In the genomic region with DNA sequence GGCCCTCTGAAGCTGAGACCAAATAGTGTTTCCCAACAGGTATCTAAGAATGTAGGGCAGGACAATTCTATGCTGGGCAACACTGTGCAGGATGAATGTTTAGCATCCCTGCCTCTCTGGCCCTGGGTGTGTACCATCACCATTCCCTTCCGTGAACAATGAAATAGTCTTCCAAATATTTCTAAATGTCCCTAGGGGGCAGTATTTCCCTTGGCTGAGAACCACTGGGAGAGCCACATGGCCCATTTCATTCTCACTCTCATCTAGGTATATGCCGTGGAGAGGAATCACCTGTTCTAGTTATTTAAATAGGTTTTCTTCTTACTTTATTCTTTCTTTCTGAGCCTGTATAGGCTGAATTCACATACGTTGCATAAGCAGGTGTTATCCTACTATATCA, we compare ENCODE assay signal across 9 cellular contexts.
DNase-seq lines count a peak whose midpoint lies in the region; ATAC-seq and TF ChIP-seq lines count a peak whose summit lies in the region.
"Had no signal": no experiment of that assay in that cellular context is flagged by ENCODE, and none has a peak within 500 bp of the region (broad histone marks: within the 10 kb centered on the region; RNA-seq: fewer than 3 reads in every experiment).

No MANE protein-coding gene starts in this region.

- RAD21 ChIA-PET in HCT116 (lab: Charles Lee; ENCODE audit: low non-redundant PET in 1 of 2, low total read pairs in 2 of 2, uncharacterized antibody in 2 of 2, unreplicated experiment in 2 of 2), result no interaction called here

- H3K27me3 ChIP-seq in HCT116 (ENCODE audit: insufficient read depth, low read length), result peaks cover 7% of the 10 kb centered on the region; the same call in 1 of the 2 replicates
- no peaks in the 10 kb centered on the region for H3K27me3 ChIP-seq in NT2/D1 (ENCODE audit: insufficient read depth, insufficient read length)

- H3K4me1 Mint-ChIP-seq in activated CD4-positive, alpha-beta T cell treated with anti-CD3 and anti-CD28 coated beads, Interleukin-2, amount 10 ng/mL, durations not matched to agents 24 days and 14 days, result no peaks in the 10 kb centered on the region

- no peaks in the 10 kb centered on the region for H3K9me3 Mint-ChIP-seq in activated CD4-positive, alpha-beta T cell treated with anti-CD3 and anti-CD28 coated beads, Interleukin-2, amount 10 ng/mL, durations not matched to agents 24 days and 14 days

- no peak overlapping the region for H3K27ac Mint-ChIP-seq in activated CD4-positive, alpha-beta T cell treated with anti-CD3 and anti-CD28 coated beads, Interleukin-2, amount 10 ng/mL, durations not matched to agents 24 days and 14 days

- no peak overlapping the region for H2AFZ ChIP-seq in HCT116 (ENCODE audit: low read depth, low read length, poor library complexity, severe bottlenecking)

- intact Hi-C loops in HCT116 (cut with micrococcal nuclease), result no loop called here
- intact Hi-C loops in activated CD4-positive, alpha-beta T cell treated with anti-CD3 and anti-CD28 coated beads, Interleukin-2, amount 10 ng/mL, durations not matched to agents 24 days and 14 days (cut with micrococcal nuclease), result no loop called here

- BruUV-seq in HCT116 (replicated peaks; lab: Mats Ljungman, UMichigan), result no TSS peak

- H3K9me3 ChIP-seq in HCT116 (ENCODE audit: control insufficient read depth in 1 of 2, insufficient read depth in 1 of 2, low read depth in 1 of 2, low read length in 2 of 2), result 0 out of 4 replicates have a peak, but pooled peaks cover 0 to 4% of the 10 kb centered on the region in 2 experiments
- H3K9me3 ChIP-seq in NT2/D1 (ENCODE audit: insufficient read depth, low read length), result no peaks in the 10 kb centered on the region

- CTCF ChIA-PET in HCT116 (lab: Charles Lee), result no interaction called here

- TF ChIP-seq CTCF in HCT116 (IDR thresholded peaks at IDR 0.05 in 2 of 3, conservative IDR thresholded peaks at IDR 0.05 in 1 of 3; ENCODE audit: borderline replicate concordance in 1 of 3, insufficient read depth in 1 of 3, low read depth in 2 of 3, low read length in 2 of 3), result peak; percentile 25 to 53 (median 34); a peak in 4 of 6 replicates

- H3K4me1 ChIP-seq in HCT116 (ENCODE audit: control insufficient read depth in 1 of 2, insufficient read depth in 2 of 2, low read length in 2 of 2), result no peaks in the 10 kb centered on the region
- no peaks in the 10 kb centered on the region for H3K4me1 ChIP-seq in NT2/D1 (ENCODE audit: insufficient read depth, insufficient read length)

- in situ Hi-C loops in ACHN (cut with HindIII; ENCODE audit: low pct_ligation_motif_present, low pct_unique_long_range_greater_than_20kb, low sequenced_read_pairs), result no loop called here

- POLR2A ChIA-PET in HCT116 (lab: Charles Lee), result no interaction called here

- H3K9me2 ChIP-seq in HCT116 (ENCODE audit: insufficient read depth), result no peaks in the 10 kb centered on the region

- no peak overlapping the region for H3K4me3 ChIP-seq in HCT116 (replicated peaks in 1 of 2; ENCODE audit: low read depth in 1 of 2, low read length in 2 of 2)
- H3K4me3 ChIP-seq in NT2/D1 (ENCODE audit: insufficient read length, low read depth), result no peak overlapping the region

- no peaks in the 10 kb centered on the region for H3K36me3 Mint-ChIP-seq in activated CD4-positive, alpha-beta T cell treated with anti-CD3 and anti-CD28 coated beads, Interleukin-2, amount 10 ng/mL, durations not matched to agents 24 days and 14 days (ENCODE audit: low read depth)

- H3K79me2 ChIP-seq in HCT116 (ENCODE audit: insufficient read depth, low read length), result no peaks in the 10 kb centered on the region

- no peaks in the 10 kb centered on the region for H3K36me3 ChIP-seq in HCT116 (ENCODE audit: control insufficient read depth in 1 of 2, insufficient read depth in 2 of 2, low read length in 2 of 2)
- H3K36me3 ChIP-seq in NT2/D1 (ENCODE audit: insufficient read depth, insufficient read length, low read length), result no peaks in the 10 kb centered on the region

- TF ChIP-seq POLR2A in HCT116 (IDR thresholded peaks at IDR 0.05; ENCODE audit: borderline replicate concordance, extremely low read depth, insufficient read depth, insufficient read length), result no peak

- no peak overlapping the region for H3K4me3 Mint-ChIP-seq in activated CD4-positive, alpha-beta T cell treated with anti-CD3 and anti-CD28 coated beads, Interleukin-2, amount 10 ng/mL, durations not matched to agents 24 days and 14 days

- no peaks in the 10 kb centered on the region for H4K20me1 ChIP-seq in HCT116 (ENCODE audit: insufficient read depth)

- ATAC-seq in HCT116, result peak; percentile 72
- ATAC-seq in GM21576 (IDR thresholded peaks at IDR 0.05; ENCODE audit: unreplicated experiment), result no peak

- TF ChIP-seq RAD21 in HCT116 (IDR thresholded peaks at IDR 0.05; ENCODE audit: low read depth), result peak; percentile 58

- H3K9ac ChIP-seq in HCT116 (ENCODE audit: low read length) (no peak overlapping the region), NT2/D1 (ENCODE audit: insufficient read length, low read depth) (no peak overlapping the region)

- DNase-seq in ACHN (peak; percentile 46), HCT116 (ENCODE audit: low read depth, low spot score) (peak; percentile 6), NT2/D1 (ENCODE audit: low read depth, low spot score) (peak; percentile 13), globus pallidus (ENCODE audit: low spot score) (peak; percentile 16), dedifferentiated amniotic fluid mesenchymal stem cell (ENCODE audit: extremely low spot score) (no peak)
- no peak for DNase-seq in stimulated activated naive CD4-positive, alpha-beta T cell treated with Interleukin-2 at 50 U/mL for 16 hours (lab: John Stamatoyannopoulos, UW)
- no peak for DNase-seq in activated CD4-positive, alpha-beta T cell treated with anti-CD3 and anti-CD28 coated beads, Interleukin-2, amount 10 ng/mL, durations not matched to agents 24 days and 14 days
- DNase-seq: occipital lobe had no signal

- no peaks in the 10 kb centered on the region for H3K27me3 Mint-ChIP-seq in activated CD4-positive, alpha-beta T cell treated with anti-CD3 and anti-CD28 coated beads, Interleukin-2, amount 10 ng/mL, durations not matched to agents 24 days and 14 days

- H3K4me2 ChIP-seq in HCT116 (ENCODE audit: low read length), result no peak overlapping the region

- H3K27ac ChIP-seq in HCT116 (ENCODE audit: low read depth, low read length), result no peak overlapping the region

TF ChIP-seq in HCT116, 20 proteins besides CTCF, POLR2A, EP300 and RAD21 (continues in another document):
- TF ChIP-seq, protein P1, sequence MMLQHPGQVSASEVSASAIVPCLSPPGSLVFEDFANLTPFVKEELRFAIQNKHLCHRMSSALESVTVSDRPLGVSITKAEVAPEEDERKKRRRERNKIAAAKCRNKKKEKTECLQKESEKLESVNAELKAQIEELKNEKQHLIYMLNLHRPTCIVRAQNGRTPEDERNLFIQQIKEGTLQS (IDR thresholded peaks at IDR 0.05), result no peak
- TF ChIP-seq, protein P2, sequence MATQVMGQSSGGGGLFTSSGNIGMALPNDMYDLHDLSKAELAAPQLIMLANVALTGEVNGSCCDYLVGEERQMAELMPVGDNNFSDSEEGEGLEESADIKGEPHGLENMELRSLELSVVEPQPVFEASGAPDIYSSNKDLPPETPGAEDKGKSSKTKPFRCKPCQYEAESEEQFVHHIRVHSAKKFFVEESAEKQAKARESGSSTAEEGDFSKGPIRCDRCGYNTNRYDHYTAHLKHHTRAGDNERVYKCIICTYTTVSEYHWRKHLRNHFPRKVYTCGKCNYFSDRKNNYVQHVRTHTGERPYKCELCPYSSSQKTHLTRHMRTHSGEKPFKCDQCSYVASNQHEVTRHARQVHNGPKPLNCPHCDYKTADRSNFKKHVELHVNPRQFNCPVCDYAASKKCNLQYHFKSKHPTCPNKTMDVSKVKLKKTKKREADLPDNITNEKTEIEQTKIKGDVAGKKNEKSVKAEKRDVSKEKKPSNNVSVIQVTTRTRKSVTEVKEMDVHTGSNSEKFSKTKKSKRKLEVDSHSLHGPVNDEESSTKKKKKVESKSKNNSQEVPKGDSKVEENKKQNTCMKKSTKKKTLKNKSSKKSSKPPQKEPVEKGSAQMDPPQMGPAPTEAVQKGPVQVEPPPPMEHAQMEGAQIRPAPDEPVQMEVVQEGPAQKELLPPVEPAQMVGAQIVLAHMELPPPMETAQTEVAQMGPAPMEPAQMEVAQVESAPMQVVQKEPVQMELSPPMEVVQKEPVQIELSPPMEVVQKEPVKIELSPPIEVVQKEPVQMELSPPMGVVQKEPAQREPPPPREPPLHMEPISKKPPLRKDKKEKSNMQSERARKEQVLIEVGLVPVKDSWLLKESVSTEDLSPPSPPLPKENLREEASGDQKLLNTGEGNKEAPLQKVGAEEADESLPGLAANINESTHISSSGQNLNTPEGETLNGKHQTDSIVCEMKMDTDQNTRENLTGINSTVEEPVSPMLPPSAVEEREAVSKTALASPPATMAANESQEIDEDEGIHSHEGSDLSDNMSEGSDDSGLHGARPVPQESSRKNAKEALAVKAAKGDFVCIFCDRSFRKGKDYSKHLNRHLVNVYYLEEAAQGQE (IDR thresholded peaks at IDR 0.05; ENCODE audit: low read depth), result no peak
- TF ChIP-seq, protein P3, sequence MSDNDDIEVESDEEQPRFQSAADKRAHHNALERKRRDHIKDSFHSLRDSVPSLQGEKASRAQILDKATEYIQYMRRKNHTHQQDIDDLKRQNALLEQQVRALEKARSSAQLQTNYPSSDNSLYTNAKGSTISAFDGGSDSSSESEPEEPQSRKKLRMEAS (IDR thresholded peaks at IDR 0.05), result no peak
- TF ChIP-seq, protein P4, sequence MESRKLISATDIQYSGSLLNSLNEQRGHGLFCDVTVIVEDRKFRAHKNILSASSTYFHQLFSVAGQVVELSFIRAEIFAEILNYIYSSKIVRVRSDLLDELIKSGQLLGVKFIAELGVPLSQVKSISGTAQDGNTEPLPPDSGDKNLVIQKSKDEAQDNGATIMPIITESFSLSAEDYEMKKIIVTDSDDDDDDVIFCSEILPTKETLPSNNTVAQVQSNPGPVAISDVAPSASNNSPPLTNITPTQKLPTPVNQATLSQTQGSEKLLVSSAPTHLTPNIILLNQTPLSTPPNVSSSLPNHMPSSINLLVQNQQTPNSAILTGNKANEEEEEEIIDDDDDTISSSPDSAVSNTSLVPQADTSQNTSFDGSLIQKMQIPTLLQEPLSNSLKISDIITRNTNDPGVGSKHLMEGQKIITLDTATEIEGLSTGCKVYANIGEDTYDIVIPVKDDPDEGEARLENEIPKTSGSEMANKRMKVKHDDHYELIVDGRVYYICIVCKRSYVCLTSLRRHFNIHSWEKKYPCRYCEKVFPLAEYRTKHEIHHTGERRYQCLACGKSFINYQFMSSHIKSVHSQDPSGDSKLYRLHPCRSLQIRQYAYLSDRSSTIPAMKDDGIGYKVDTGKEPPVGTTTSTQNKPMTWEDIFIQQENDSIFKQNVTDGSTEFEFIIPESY (IDR thresholded peaks at IDR 0.05; ENCODE audit: extremely low read depth, insufficient replicate concordance, low read length), result no peak
- TF ChIP-seq SP1 (IDR thresholded peaks at IDR 0.05; ENCODE audit: low read depth), result no peak
- TF ChIP-seq EZH2phosphoT487 (IDR thresholded peaks at IDR 0.05; ENCODE audit: borderline replicate concordance), result no peak
- TF ChIP-seq CBX3 (IDR thresholded peaks at IDR 0.05; ENCODE audit: low read depth), result no peak
- no peak for TF ChIP-seq FOSL1 (IDR thresholded peaks at IDR 0.05; ENCODE audit: low read depth)
- TF ChIP-seq ZFX (IDR thresholded peaks at IDR 0.05), result no peak
- no peak for TF ChIP-seq TCF7L2 (IDR thresholded peaks at IDR 0.05; ENCODE audit: borderline replicate concordance, extremely low read depth, insufficient read depth, insufficient read length)

Comparison
In these comparisons a context has a peak if more than half of its experiments do, and no peak if none do; other contexts are left out.
1. DNase-seq: peak in ACHN (single experiment), HCT116 (single experiment), NT2/D1 (single experiment) and globus pallidus (single experiment); none in dedifferentiated amniotic fluid mesenchymal stem cell (single experiment), stimulated activated naive CD4-positive, alpha-beta T cell treated with Interleukin-2 at 50 U/mL for 16 hours (single experiment) and activated CD4-positive, alpha-beta T cell treated with anti-CD3 and anti-CD28 coated beads, Interleukin-2, amount 10 ng/mL, durations not matched to agents 24 days and 14 days (single experiment).